In genomic region chr5:150000261-150000989, GRCh38 we compare ENCODE assay signal across 8 cellular contexts. TPM values are rescaled to one million over a fixed set of nuclear protein-coding genes. Genes with fewer than 3 reads are reported as not detected.
A peak's percentile ranks its signal among the peaks of the same experiment; 100 is the strongest.
DNase-seq lines count a peak whose midpoint lies in the region; ATAC-seq and TF ChIP-seq lines count a peak whose summit lies in the region.

HMGXB3 (plus strand) TSS chr5:150000739; CDS start chr5:150004853, 4,114 bp downstream.
TIGD6 (minus strand) TSS chr5:150000654; CDS start chr5:149996348, 4,306 bp downstream.

- peaks cover 28% of the 10 kb centered on the region for H3K4me1 Mint-ChIP-seq in activated B cell treated with CpG ODN at 0.5 μM for 24 hours

- peak within 1 kb of the TSS; percentile 95 for H3K4me3 Mint-ChIP-seq in activated B cell treated with CpG ODN at 0.5 μM for 24 hours

- peak within 1 kb of the TSS; percentile 91 for H3K27ac Mint-ChIP-seq in activated B cell treated with CpG ODN at 0.5 μM for 24 hours

- ATAC-seq in HG03175 (IDR thresholded peaks at IDR 0.05; ENCODE audit: unreplicated experiment) (peak; percentile 87), activated B cell treated with CpG ODN at 0.5 μM for 24 hours (ENCODE audit: low read depth) (peak; percentile 85)

- H3K27me3 Mint-ChIP-seq in activated B cell treated with CpG ODN at 0.5 μM for 24 hours: no peaks in the 10 kb centered on the region

- TF ChIP-seq CTCF in AG09309 (IDR thresholded peaks at IDR 0.05; ENCODE audit: control insufficient read depth, insufficient read depth, low read depth, low read length, missing control alignments) (peak; percentile 10), activated B cell treated with CpG ODN at 0.5 μM for 24 hours (IDR thresholded peaks at IDR 0.05) (no peak)

- CTCF ChIA-PET in activated B cell treated with CpG ODN at 0.5 μM for 24 hours (lab: Charles Lee): interaction anchor here (1.0 to 2.8 kb wide), 4 partner anchors 10 to 169 kb away, joined by 3 to 10 read pairs (median 6); no protein-coding TSS in a partner anchor

- POLR2A ChIA-PET in activated B cell treated with CpG ODN at 0.5 μM for 24 hours (lab: Charles Lee): interaction anchor here (0.7 to 2.6 kb wide), 10 partner anchors 10 to 450 kb away, joined by 3 to 39 read pairs (median 4); partner anchors contain the start of genes CD74, CSNK1A1 and SLC26A2

- peak within 1 kb of the TSS; percentile 93 for H3K4me3 ChIP-seq in AG09309 (ENCODE audit: control insufficient read depth, low read depth, low read length)

- peak; percentile 80 for DNase-seq in AG09309 (ENCODE audit: low read depth)
- peak; percentile 82 for DNase-seq in NCI-H2227 treated with DMSO at 0.1 percent for 48 hours (lab: John Stamatoyannopoulos, UW)
- DNase-seq in activated B cell treated with CpG ODN at 0.5 μM for 24 hours: peak; percentile 87
- DNase-seq in caudate nucleus (lab: John Stamatoyannopoulos, UW): peak; percentile 35 to 93 (median 86)
- DNase-seq in iris pigment epithelial cell (ENCODE audit: low read depth): peak; percentile 95
- peak; percentile 82 to 84 for DNase-seq in stimulated activated CD4-positive, alpha-beta T cell treated with anti-CD3 and anti-CD28 coated beads, Interleukin-12 subunit alpha, Interleukin-12 subunit beta, amount 100 ng/mL, for 24 hours (ENCODE audit: low read depth in 2 of 2)

- intact Hi-C loops in activated B cell treated with CpG ODN at 0.5 μM for 24 hours (cut with micrococcal nuclease): loop anchor here (1.0 to 5.0 kb wide), 9 partner anchors 40 to 1772 kb away; partner anchors contain the start of genes CSNK1A1, G3BP1, PPARGC1B and SLC26A2

- peak within 1 kb of the TSS; percentile 87 for H3K27ac ChIP-seq in caudate nucleus (ENCODE audit: low read depth, low read length)

- peaks cover 34% of the 10 kb centered on the region for H3K36me3 Mint-ChIP-seq in activated B cell treated with CpG ODN at 0.5 μM for 24 hours (ENCODE audit: low read depth)

- in situ Hi-C loops in GM18951 (cut with MboI; ENCODE audit: low sequenced_read_pairs, unreplicated experiment): no loop called here

- H3K9me3 Mint-ChIP-seq in activated B cell treated with CpG ODN at 0.5 μM for 24 hours: no peaks in the 10 kb centered on the region

- TF ChIP-seq POLR2A in GM18951 (IDR thresholded peaks at IDR 0.05; ENCODE audit: extremely low read depth, insufficient read depth, insufficient read length): peak; percentile 97

RNA-seq across cellular contexts. Expression of gene HMGXB3, which starts in this region (rescaled TPM):
- total RNA-seq in activated B cell treated with CpG ODN at 0.5 μM for 24 hours: 28.5 and 36.8 TPM in 2 replicates

RNA-seq across cellular contexts. Expression of gene TIGD6, which starts in this region (rescaled TPM):
- total RNA-seq in activated B cell treated with CpG ODN at 0.5 μM for 24 hours: 3.5 and 4.2 TPM in 2 replicates

Comparison
In these comparisons a context has a peak if more than half of its experiments do, and no peak if none do; other contexts are left out.
1. Peak in every context shown above with its lines: DNase-seq, ATAC-seq, H3K4me3 ChIP-seq and H3K27ac ChIP-seq.